Comparison of ENCODE assay signal across 9 cellular contexts in the genomic region with DNA sequence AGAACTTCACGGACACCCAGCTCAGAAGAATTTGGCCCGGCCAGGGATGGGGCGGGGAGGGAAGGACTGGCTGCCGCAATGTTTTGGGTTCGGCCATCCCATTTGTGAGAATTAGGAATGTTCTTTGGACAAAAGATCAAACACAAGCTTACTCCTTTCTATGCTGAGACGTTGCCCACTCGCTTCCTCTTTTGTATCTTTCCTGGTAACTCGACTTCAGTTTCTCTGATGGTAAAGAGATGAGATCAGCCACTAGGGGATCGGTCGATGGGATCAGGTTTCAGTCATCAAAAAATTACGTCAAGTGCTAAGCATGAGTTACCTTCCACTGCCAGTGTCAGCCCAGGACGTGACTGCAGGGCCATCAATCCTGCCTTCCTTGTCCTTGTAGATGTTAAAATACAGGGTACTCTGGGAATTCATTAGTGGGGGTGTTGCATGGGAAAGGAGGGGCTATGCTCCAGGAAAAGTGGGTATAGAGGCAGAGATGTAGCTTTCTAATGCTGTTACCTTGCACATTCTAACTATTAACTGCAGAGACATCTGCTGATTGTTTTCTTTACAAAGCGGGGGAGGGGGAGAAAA.
DNase-seq lines count a peak whose midpoint lies in the region; ATAC-seq, FAIRE-seq and TF ChIP-seq lines count a peak whose summit lies in the region.
"Had no signal": no experiment of that assay in that cellular context is flagged by ENCODE, and none has a peak within 500 bp of the region (broad histone marks: within the 10 kb centered on the region; RNA-seq: fewer than 3 reads in every experiment).

No MANE protein-coding gene starts in this region.

- H3K79me2 ChIP-seq in K562 (ENCODE audit: control insufficient read depth, insufficient read depth, low read length): no peaks in the 10 kb centered on the region
- no peaks in the 10 kb centered on the region for H3K79me2 ChIP-seq in HepG2 (ENCODE audit: insufficient read depth, low read length)

- BruUV-seq in K562 (replicated peaks; lab: Mats Ljungman, UMichigan) (no TSS peak), HepG2 (replicated peaks; lab: Mats Ljungman, UMichigan) (no TSS peak)

- H3K36me3 ChIP-seq in K562 (ENCODE audit: control insufficient read depth, insufficient read depth, low read length): no peaks in the 10 kb centered on the region
- no peaks in the 10 kb centered on the region for H3K36me3 ChIP-seq in HepG2 (replicated peaks in 1 of 2; ENCODE audit: control insufficient read depth in 1 of 2, insufficient read depth in 2 of 2, low read length in 2 of 2)

- in situ Hi-C loops in K562 (cut with MboI): no loop called here
- in situ Hi-C loops in HepG2 (cut with HindIII; ENCODE audit: extremely low pct_ligation_motif_present, low pct_unique_long_range_greater_than_20kb): no loop called here

- CTCF ChIA-PET in K562 (lab: Yijun Ruan, JAX; ENCODE audit: low intra/inter-chr PET ratio) (no interaction called here), HepG2 (lab: Yijun Ruan, JAX; ENCODE audit: low intra/inter-chr PET ratio, low total read pairs) (no interaction called here)

- WGBS in K562 (ENCODE audit: insufficient coverage, low coverage, missing lambda C conversion rate): 6% methylated on average over 13 of the region's 13 CpGs
- WGBS in HepG2 (ENCODE audit: low lambda C conversion rate): 49% methylated on average over 13 of the region's 13 CpGs

- H3K4me3 ChIP-seq in K562 (peak overlapping the region; percentile 9; the same call in 1 of the 2 replicates), HepG2 (replicated peaks in 1 of 3; ENCODE audit: insufficient read depth in 1 of 3, low read depth in 2 of 3, low read length in 3 of 3) (no peak overlapping the region)

- peak overlapping the region; percentile 80 for H3K27ac ChIP-seq in K562 (ENCODE audit: extremely low read depth, low read depth, low read length)
- H3K27ac ChIP-seq in HepG2 (ENCODE audit: extremely low read length, insufficient read depth, low read length): no peak overlapping the region
- no peak overlapping the region for H3K27ac ChIP-seq in caudate nucleus (ENCODE audit: low read depth, low read length)

- POLR2A ChIA-PET in K562 (lab: Yijun Ruan, JAX): interaction anchor here (0.6 to 1.3 kb wide), 4 partner anchors 10 to 16 kb away, joined by 3 to 4 read pairs (median 4); no protein-coding TSS in a partner anchor
- POLR2A ChIA-PET in HepG2 (lab: Yijun Ruan, JAX): no interaction called here

- TF ChIP-seq RAD21 in K562 (CRISPR knock-in tag; conservative IDR thresholded peaks at IDR 0.05 in 1 of 2, IDR thresholded peaks at IDR 0.05 in 1 of 2) (no peak), HepG2 (CRISPR knock-in tag; IDR thresholded peaks at IDR 0.05) (no peak)

- H3K27me3 ChIP-seq in K562 (ENCODE audit: control insufficient read depth in 2 of 2, insufficient read depth in 2 of 2, low read length in 2 of 2): no peaks in the 10 kb centered on the region
- no peaks in the 10 kb centered on the region for H3K27me3 ChIP-seq in HepG2 (ENCODE audit: control insufficient read depth in 1 of 2, insufficient read depth in 2 of 2, low read length in 2 of 2)

- TF ChIP-seq EP300 in K562 (IDR thresholded peaks at IDR 0.05; ENCODE audit: low read length): peak; percentile 48; the same call in 1 of the 2 replicates
- TF ChIP-seq EP300 in HepG2 (IDR thresholded peaks at IDR 0.05; ENCODE audit: low read depth in 2 of 2, low read length in 2 of 2): no peak
- no peak for TF ChIP-seq EP300 in HepG2 (CRISPR knock-in tag; IDR thresholded peaks at IDR 0.05; ENCODE audit: borderline replicate concordance)

- intact Hi-C loops in K562 (cut with micrococcal nuclease): no loop called here
- intact Hi-C loops in HepG2 (cut with micrococcal nuclease; ENCODE audit: unreplicated experiment): no loop called here

- H4K20me1 ChIP-seq in K562 (replicated peaks; ENCODE audit: control insufficient read depth, insufficient read depth, low read length) (no peaks in the 10 kb centered on the region), HepG2 (ENCODE audit: insufficient read depth, low read length) (no peaks in the 10 kb centered on the region)

- TF ChIP-seq CTCF in K562 (IDR thresholded peaks at IDR 0.05 in 2 of 3, conservative IDR thresholded peaks at IDR 0.05 in 1 of 3; ENCODE audit: insufficient read depth in 2 of 3, low read depth in 1 of 3, low read length in 3 of 3): peak; percentile 29 to 57 (median 49); a peak in 4 of 6 replicates
- no peak for TF ChIP-seq CTCF in HepG2 (CRISPR knock-in tag; IDR thresholded peaks at IDR 0.05)

- peaks cover 14 to 22% of the 10 kb centered on the region in 2 experiments for H3K4me1 ChIP-seq in K562 (replicated peaks in 1 of 2; ENCODE audit: control insufficient read depth in 2 of 2, insufficient read depth in 2 of 2, low read length in 2 of 2)
- no peaks in the 10 kb centered on the region for H3K4me1 ChIP-seq in HepG2 (ENCODE audit: insufficient read depth, low read length)

- TF ChIP-seq POLR2A in K562 (conservative IDR thresholded peaks at IDR 0.05) (no peak), HepG2 (IDR thresholded peaks at IDR 0.05; ENCODE audit: insufficient read depth in 1 of 2, low read depth in 2 of 2, low read length in 2 of 2) (no peak)

- ATAC-seq in K562 (peak; percentile 96), HepG2 (peak; percentile 50; the same call in 2 of the 3 replicates), HG02885 (IDR thresholded peaks at IDR 0.05; ENCODE audit: poor library complexity, unreplicated experiment) (no peak)
- ATAC-seq: Panc1 had no signal

- H3K4me2 ChIP-seq in K562 (ENCODE audit: insufficient read depth, low read length) (peak overlapping the region; percentile 79), HepG2 (ENCODE audit: low read depth, low read length) (no peak overlapping the region)

- H3K9me1 ChIP-seq in K562 (ENCODE audit: control insufficient read depth, insufficient read depth, low read length): no peaks in the 10 kb centered on the region

- H3K9me3 ChIP-seq in K562 (replicated peaks; ENCODE audit: control insufficient read depth, insufficient read depth, low read depth, low read length): peaks cover 9% of the 10 kb centered on the region; the same call in 1 of the 2 replicates
- H3K9me3 ChIP-seq in HepG2 (ENCODE audit: low read length): 0 out of 2 replicates have a peak, but pooled peaks cover 10% of the 10 kb centered on the region

- H3K9ac ChIP-seq in K562 (ENCODE audit: insufficient read depth in 1 of 2, low read depth in 2 of 2, low read length in 2 of 2): peak overlapping the region; percentile 23 to 50; a peak in 3 of 4 replicates
- H3K9ac ChIP-seq in HepG2 (ENCODE audit: insufficient read depth, low read depth, low read length): no peak overlapping the region

- FAIRE-seq in K562 (lab: Jason Lieb, UNC) (peak; percentile 95), HepG2 (lab: Jason Lieb, UNC) (no peak)

- H2AFZ ChIP-seq in K562 (ENCODE audit: low read depth, low read length) (peak overlapping the region; percentile 95), HepG2 (ENCODE audit: low read length) (no peak overlapping the region)

- DNase-seq in GM04504 (ENCODE audit: low read depth) (peak; percentile 14), NCI-H187 (lab: John Stamatoyannopoulos, UW) (peak; percentile 31 to 32), K562 (ENCODE audit: extremely low read depth in 1 of 4, low spot score in 3 of 4) (peak; percentile 40 to 84 (median 64)), HepG2 (ENCODE audit: low spot score) (no peak), mesenteric fat pad (ENCODE audit: low spot score) (no peak), caudate nucleus (lab: John Stamatoyannopoulos, UW) (no peak), NCI-H128 (lab: John Stamatoyannopoulos, UW; ENCODE audit: unreplicated experiment) (no peak)

TF ChIP-seq in K562, 482 proteins besides CTCF, POLR2A, EP300 and RAD21 (continues in another document):
- TF ChIP-seq CSDE1 (IDR thresholded peaks at IDR 0.05) (0 out of 4 replicates have a peak, but pooled peaks of 1 of the 2 experiments have one; percentile 44), FOSL1 (tag; conservative IDR thresholded peaks at IDR 0.05) (0 out of 2 replicates have a peak, but pooled peaks have one; percentile 25), ARID1B (IDR thresholded peaks at IDR 0.05) (peak; percentile 78)

TF ChIP-seq in HepG2, 621 proteins besides CTCF, POLR2A, EP300 and RAD21 (continues in another document):
- no peak for TF ChIP-seq ZNF3 (CRISPR knock-in tag; IDR thresholded peaks at IDR 0.05)
- TF ChIP-seq, protein P1, sequence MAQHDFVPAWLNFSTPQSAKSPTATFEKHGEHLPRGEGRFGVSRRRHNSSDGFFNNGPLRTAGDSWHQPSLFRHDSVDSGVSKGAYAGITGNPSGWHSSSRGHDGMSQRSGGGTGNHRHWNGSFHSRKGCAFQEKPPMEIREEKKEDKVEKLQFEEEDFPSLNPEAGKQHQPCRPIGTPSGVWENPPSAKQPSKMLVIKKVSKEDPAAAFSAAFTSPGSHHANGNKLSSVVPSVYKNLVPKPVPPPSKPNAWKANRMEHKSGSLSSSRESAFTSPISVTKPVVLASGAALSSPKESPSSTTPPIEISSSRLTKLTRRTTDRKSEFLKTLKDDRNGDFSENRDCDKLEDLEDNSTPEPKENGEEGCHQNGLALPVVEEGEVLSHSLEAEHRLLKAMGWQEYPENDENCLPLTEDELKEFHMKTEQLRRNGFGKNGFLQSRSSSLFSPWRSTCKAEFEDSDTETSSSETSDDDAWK (CRISPR knock-in tag; IDR thresholded peaks at IDR 0.05): no peak
- TF ChIP-seq MXD4 (CRISPR knock-in tag; IDR thresholded peaks at IDR 0.05): no peak
- no peak for TF ChIP-seq MIXL1 (CRISPR knock-in tag; IDR thresholded peaks at IDR 0.05)
- TF ChIP-seq ZNF44 (CRISPR knock-in tag; IDR thresholded peaks at IDR 0.05): no peak
- TF ChIP-seq SIX4 (CRISPR knock-in tag; IDR thresholded peaks at IDR 0.05): peak; percentile 61
- TF ChIP-seq, protein P2, sequence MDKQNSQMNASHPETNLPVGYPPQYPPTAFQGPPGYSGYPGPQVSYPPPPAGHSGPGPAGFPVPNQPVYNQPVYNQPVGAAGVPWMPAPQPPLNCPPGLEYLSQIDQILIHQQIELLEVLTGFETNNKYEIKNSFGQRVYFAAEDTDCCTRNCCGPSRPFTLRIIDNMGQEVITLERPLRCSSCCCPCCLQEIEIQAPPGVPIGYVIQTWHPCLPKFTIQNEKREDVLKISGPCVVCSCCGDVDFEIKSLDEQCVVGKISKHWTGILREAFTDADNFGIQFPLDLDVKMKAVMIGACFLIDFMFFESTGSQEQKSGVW (CRISPR knock-in tag; IDR thresholded peaks at IDR 0.05; ENCODE audit: borderline replicate concordance): no peak
- TF ChIP-seq TCF12 (IDR thresholded peaks at IDR 0.05): no peak
- no peak for TF ChIP-seq TCF12 (CRISPR knock-in tag; IDR thresholded peaks at IDR 0.05)

Comparison
In these comparisons a context has a peak if more than half of its experiments do, and no peak if none do; other contexts are left out.
1. DNase-seq: peak in GM04504 (single experiment), NCI-H187 (2 of 2) and K562 (4 of 4); none in HepG2 (single experiment), mesenteric fat pad (single experiment), caudate nucleus (0 of 61) and NCI-H128 (single experiment).